In the genomic region with DNA sequence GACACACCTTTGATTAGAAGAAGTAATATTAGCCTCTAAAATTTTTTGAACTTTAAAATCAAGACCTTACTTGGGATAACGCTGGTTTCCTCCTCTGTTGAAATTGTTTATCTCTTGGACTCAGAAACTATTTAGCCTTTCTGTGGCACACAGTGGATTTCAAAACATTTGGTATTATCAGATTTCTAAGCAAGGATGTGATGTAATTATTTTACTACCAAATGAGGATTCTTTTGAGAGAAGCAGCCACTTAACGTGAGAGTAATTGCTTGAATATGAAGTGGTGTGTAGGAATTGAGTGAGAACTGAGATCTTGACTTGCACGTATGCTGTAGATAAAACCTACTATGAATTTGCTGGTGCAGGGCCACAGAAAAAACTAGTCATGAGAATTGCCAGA, we compare ENCODE assay signal across 17 cellular contexts. TPM values are rescaled to one million over a fixed set of nuclear protein-coding genes. Genes with fewer than 3 reads are reported as not detected.
A peak's percentile ranks its signal among the peaks of the same experiment; 100 is the strongest.
DNase-seq lines count a peak whose midpoint lies in the region; ATAC-seq and TF ChIP-seq lines count a peak whose summit lies in the region.
"Had no signal": no experiment of that assay in that cellular context is flagged by ENCODE, and none has a peak within 500 bp of the region (broad histone marks: within the 10 kb centered on the region; RNA-seq: fewer than 3 reads in every experiment).

No MANE protein-coding gene starts in this region.

- H2BK120ac ChIP-seq in IMR-90 (ENCODE audit: low read depth, low read length), result peak overlapping the region; percentile 90

- H4K8ac ChIP-seq in IMR-90 (ENCODE audit: low read depth in 2 of 2, low read length in 2 of 2), result peak overlapping the region; percentile 59 to 88

- peak overlapping the region; percentile 91; the same call in 1 of the 2 replicates for H2AK5ac ChIP-seq in IMR-90 (ENCODE audit: low read depth, low read length)

- no peak overlapping the region for H2AK9ac ChIP-seq in IMR-90 (replicated peaks; ENCODE audit: low read depth, low read length, poor library complexity)

- peak overlapping the region; percentile 92; the same call in 1 of the 2 replicates for H3K4ac ChIP-seq in IMR-90 (ENCODE audit: low read depth, low read length)

- CTCF ChIA-PET in IMR-90 (lab: Yijun Ruan, JAX), result interaction anchor here (0.5 kb wide), 1 partner anchor 22 kb away, joined by 3 read pairs; no protein-coding TSS in a partner anchor

- peak overlapping the region; percentile 91 for H4K91ac ChIP-seq in IMR-90 (ENCODE audit: insufficient read depth, low read depth, low read length)

- H3K23ac ChIP-seq in IMR-90 (ENCODE audit: low read depth, low read length), result peak overlapping the region; percentile 7; the same call in 1 of the 2 replicates

- H3K9me1 ChIP-seq in IMR-90 (ENCODE audit: insufficient read depth, low read length), result peaks cover 10% of the 10 kb centered on the region

- DNase-seq in IMR-90, result peak; percentile 88
- DNase-seq in choroid plexus epithelial cell (ENCODE audit: low read depth), result peak; percentile 87
- DNase-seq in tibial nerve (ENCODE audit: low spot score in 2 of 2), result no peak
- DNase-seq in foreskin melanocyte, result no peak
- no peak for DNase-seq in NCI-H1092 (lab: John Stamatoyannopoulos, UW)
- DNase-seq: activated CD4-positive, alpha-beta T cell treated with anti-CD3 and anti-CD28 coated beads, Interleukin-2, amount 50 U/mL, for 48 hours; DMS79; dorsolateral prefrontal cortex; KBM-7; mammary epithelial cell; NCI-H1417 treated with DMSO at 0.1 percent for 48 hours; NCI-H446 treated with DMSO at 0.1 percent for 48 hours; SK-N-SH; stimulated activated naive CD4-positive, alpha-beta T cell had no signal

- TF ChIP-seq POLR2A in IMR-90 (IDR thresholded peaks at IDR 0.05; ENCODE audit: low read depth, low read length) (no peak), tibial nerve (IDR thresholded peaks at IDR 0.05) (no peak)

- H4K5ac ChIP-seq in IMR-90 (ENCODE audit: low read depth, low read length), result peak overlapping the region; percentile 99

- H3K4me2 ChIP-seq in IMR-90 (ENCODE audit: low read depth, low read length), result peak overlapping the region; percentile 90
- H3K4me2 ChIP-seq: SK-N-SH had no signal

- peak overlapping the region; percentile 88; the same call in 1 of the 2 replicates for H2BK20ac ChIP-seq in IMR-90 (ENCODE audit: low read depth, low read length)

- H4K20me1 ChIP-seq in IMR-90 (ENCODE audit: insufficient read depth, low read length), result no peaks in the 10 kb centered on the region

- H3K4me1 ChIP-seq in IMR-90 (ENCODE audit: control insufficient read depth, insufficient read depth, low read length) (peaks cover 25% of the 10 kb centered on the region), muscle layer of colon (ENCODE audit: insufficient read depth, low read length) (peaks cover 90% of the 10 kb centered on the region), tibial nerve (peaks cover 0 to 54% (median 16%) of the 10 kb centered on the region in 4 donors)

- H3K79me1 ChIP-seq in IMR-90 (ENCODE audit: low read depth in 1 of 2, low read length in 2 of 2), result peaks cover 0 to 18% of the 10 kb centered on the region in 2 experiments; a peak in 3 of 4 replicates

- H2BK15ac ChIP-seq in IMR-90 (ENCODE audit: low read depth, low read length), result peak overlapping the region; percentile 81; the same call in 2 of the 3 replicates

- TF ChIP-seq RAD21 in IMR-90 (IDR thresholded peaks at IDR 0.05; ENCODE audit: low read length), result no peak

- no peak overlapping the region for H3K4me3 ChIP-seq in IMR-90 (ENCODE audit: insufficient read depth, low read depth, low read length)
- H3K4me3 ChIP-seq in choroid plexus epithelial cell (ENCODE audit: low read depth, low read length), result no peak overlapping the region
- H3K4me3 ChIP-seq in muscle layer of colon (ENCODE audit: low read depth in 1 of 2, low read length in 2 of 2), result no peak overlapping the region
- H3K4me3 ChIP-seq in tibial nerve, result no peak overlapping the region
- H3K4me3 ChIP-seq: dorsolateral prefrontal cortex had no signal

- no peak for TF ChIP-seq CTCF in IMR-90 (conservative IDR thresholded peaks at IDR 0.05; ENCODE audit: low read depth, low read length)
- TF ChIP-seq CTCF in choroid plexus epithelial cell (conservative IDR thresholded peaks at IDR 0.05; ENCODE audit: low read depth, low read length), result no peak
- no peak for TF ChIP-seq CTCF in tibial nerve (IDR thresholded peaks at IDR 0.05)

- POLR2A ChIA-PET in IMR-90 (lab: Charles Lee; ENCODE audit: unreplicated experiment), result no interaction called here

- peak overlapping the region; percentile 81 for H3K9ac ChIP-seq in IMR-90 (ENCODE audit: low read depth, low read length)
- peak overlapping the region; percentile 80 for H3K9ac ChIP-seq in muscle layer of colon (ENCODE audit: low read length)
- H3K9ac ChIP-seq: SK-N-SH had no signal

- H3K36me3 ChIP-seq in IMR-90 (ENCODE audit: control insufficient read depth, insufficient read depth, low read length) (no peaks in the 10 kb centered on the region), muscle layer of colon (ENCODE audit: insufficient read depth, low read length) (no peaks in the 10 kb centered on the region), tibial nerve (no peaks in the 10 kb centered on the region)

- no peak overlapping the region for H3K56ac ChIP-seq in IMR-90 (ENCODE audit: extremely low read depth, insufficient read depth, low read length)

- intact Hi-C loops in IMR-90 (cut with micrococcal nuclease), result no loop called here

- 38% methylated on average over 2 of the region's 3 CpGs; no CpG with 5 or more reads in 1 of the 2 experiments for WGBS in IMR-90 (ENCODE audit: extremely low coverage in 2 of 2, insufficient read length in 1 of 2), 2 experiments
- 55 to 56% methylated on average over 3 of the region's 3 CpGs for WGBS in tibial nerve, 2 donors

- ATAC-seq in IMR-90 (ENCODE audit: low read depth) (peak; percentile 55), GM18870 (IDR thresholded peaks at IDR 0.05; ENCODE audit: unreplicated experiment) (no peak), GM21360 (IDR thresholded peaks at IDR 0.05; ENCODE audit: unreplicated experiment) (no peak)

- in situ Hi-C loops in IMR-90 (cut with MboI; ENCODE audit: low sequenced_read_pairs), result no loop called here

- H3K27me3 ChIP-seq in IMR-90 (ENCODE audit: control insufficient read depth, insufficient read depth, low read length) (no peaks in the 10 kb centered on the region), muscle layer of colon (ENCODE audit: control insufficient read depth in 1 of 2, insufficient read depth in 2 of 2, low read length in 2 of 2) (no peaks in the 10 kb centered on the region), tibial nerve (no peaks in the 10 kb centered on the region)
- H3K27me3 ChIP-seq: dorsolateral prefrontal cortex had no signal

- no peaks in the 10 kb centered on the region for H3K9me3 ChIP-seq in IMR-90 (ENCODE audit: control insufficient read depth, insufficient read depth, low read length)
- no peaks in the 10 kb centered on the region for H3K9me3 ChIP-seq in muscle layer of colon (ENCODE audit: low read length)
- H3K9me3 ChIP-seq in tibial nerve, result no peaks in the 10 kb centered on the region
- H3K9me3 ChIP-seq: SK-N-SH had no signal

- peak in 1 of 2 donors; percentile 17 for TF ChIP-seq EP300 in tibial nerve (IDR thresholded peaks at IDR 0.05)

- H3K14ac ChIP-seq in IMR-90 (replicated peaks; ENCODE audit: low read depth, low read length), result peak overlapping the region; percentile 41; the same call in 1 of the 2 replicates

- H2AFZ ChIP-seq in IMR-90 (replicated peaks; ENCODE audit: low read length, poor library complexity), result no peak overlapping the region

- peak overlapping the region; percentile 100 for H3K18ac ChIP-seq in IMR-90 (ENCODE audit: low read depth, low read length)

- H3K27ac ChIP-seq in IMR-90 (ENCODE audit: insufficient read depth, low read length), result peak overlapping the region; percentile 99
- peak overlapping the region; percentile 98 for H3K27ac ChIP-seq in muscle layer of colon (ENCODE audit: low read depth, low read length)
- H3K27ac ChIP-seq in tibial nerve, result peak overlapping the region in 3 of 4 donors; percentile 2 to 76 (median 61)

- no TSS peak for BruUV-seq in IMR-90 (replicated peaks; lab: Mats Ljungman, UMichigan)

- H2BK5ac ChIP-seq in IMR-90 (ENCODE audit: low read depth, low read length, poor library complexity, severe bottlenecking), result peak overlapping the region; percentile 80

- dilution Hi-C loops in IMR-90 (cut with HindIII; ENCODE audit: low sequenced_read_pairs, unreplicated experiment), result no loop called here

TF ChIP-seq in IMR-90, 13 proteins besides CTCF, POLR2A, EP300 and RAD21:
- no peak for TF ChIP-seq MAZ (IDR thresholded peaks at IDR 0.05; ENCODE audit: borderline replicate concordance, low read depth, low read length)
- peak; percentile 78 for TF ChIP-seq CEBPB (IDR thresholded peaks at IDR 0.05; ENCODE audit: low read depth, low read length)
- no peak for TF ChIP-seq RCOR1 (IDR thresholded peaks at IDR 0.05; ENCODE audit: insufficient replicate concordance, low read length)
- TF ChIP-seq MAFK (IDR thresholded peaks at IDR 0.05; ENCODE audit: low read depth, low read length), result no peak

RNA-seq across cellular contexts. Expression of a gene that starts 53.2 kb away (rescaled TPM):
- total RNA-seq in IMR-90 (2012; rRNA removed), result 118 and 176 TPM in 2 replicates
- 50.0 and 56.0 TPM in 2 replicates for polyA plus RNA-seq in IMR-90 (2012; rRNA removed)
- 15.6 and 18.9 TPM in 2 replicates for polyA plus RNA-seq in IMR-90 (2012; cell fraction: cytosol; rRNA removed)
- polyA plus RNA-seq in IMR-90 (2012; cell fraction: nucleus; rRNA removed; ENCODE audit: low replicate concordance), result 14.3 and 102 TPM in 2 replicates
- total RNA-seq in tibial nerve, result 100 to 1,000 TPM; 214 to 268 (median 232) TPM

Comparison
In these comparisons a context has a peak if more than half of its experiments do, and no peak if none do; other contexts are left out.
1. DNase-seq: peak in IMR-90 (single experiment) and choroid plexus epithelial cell (single experiment); none in tibial nerve (0 of 2), foreskin melanocyte (single experiment) and NCI-H1092 (single experiment).
2. Peak in every context shown above with its lines, with median percentiles within 50 percentile points of each other: H3K27ac ChIP-seq.